8 cellular contexts compared by ENCODE assay signal in genomic region chr15:34514251-34514760, GRCh38.
DNase-seq lines count a peak whose midpoint lies in the region; ATAC-seq lines count a peak whose summit lies in the region.

No MANE protein-coding gene starts in this region.

- H3K27me3 Mint-ChIP-seq in activated naive CD8-positive, alpha-beta T cell treated with anti-CD3 and anti-CD28 coated beads, Interleukin-2, amount 50 U/mL, for 24 hours: peaks cover 55% of the 10 kb centered on the region

- peaks cover 23% of the 10 kb centered on the region for H3K4me1 Mint-ChIP-seq in activated naive CD8-positive, alpha-beta T cell treated with anti-CD3 and anti-CD28 coated beads, Interleukin-2, amount 50 U/mL, for 24 hours

- H3K4me3 ChIP-seq in right cardiac atrium (ENCODE audit: low read length): peak overlapping the region; percentile 64

- intact Hi-C loops in right cardiac atrium (cut with DNase I): loop anchor here in 1 of 4 donors (10.0 kb wide), 1 partner anchor 70 kb away; the partner anchor contains the start of gene GOLGA8B

- H3K27me3 ChIP-seq in right cardiac atrium (ENCODE audit: control insufficient read depth, insufficient read depth): no peaks in the 10 kb centered on the region

- peak overlapping the region; percentile 68 for H3K27ac ChIP-seq in right cardiac atrium (ENCODE audit: low read length)

- H3K27ac Mint-ChIP-seq in activated naive CD8-positive, alpha-beta T cell treated with anti-CD3 and anti-CD28 coated beads, Interleukin-2, amount 50 U/mL, for 24 hours: no peak overlapping the region

- no peaks in the 10 kb centered on the region for H3K9me3 Mint-ChIP-seq in activated naive CD8-positive, alpha-beta T cell treated with anti-CD3 and anti-CD28 coated beads, Interleukin-2, amount 50 U/mL, for 24 hours

- peak overlapping the region; percentile 79 for H3K4me3 Mint-ChIP-seq in activated naive CD8-positive, alpha-beta T cell treated with anti-CD3 and anti-CD28 coated beads, Interleukin-2, amount 50 U/mL, for 24 hours

- DNase-seq in AG08396 (ENCODE audit: low spot score) (peak; percentile 61), HuH-7 (ENCODE audit: low spot score) (peak; percentile 18), right cardiac atrium (peak; percentile 24 to 83 (median 80)), retina (peak; percentile 84), NCI-H1436 (lab: John Stamatoyannopoulos, UW) (no peak), NCI-H187 (lab: John Stamatoyannopoulos, UW) (no peak)
- DNase-seq in activated naive CD8-positive, alpha-beta T cell treated with anti-CD3 and anti-CD28 coated beads, Interleukin-2, amount 50 U/mL, for 24 hours: peak; percentile 54

- ATAC-seq in GM18909 (IDR thresholded peaks at IDR 0.05; ENCODE audit: poor library complexity, unreplicated experiment): peak; percentile 67
- ATAC-seq in activated naive CD8-positive, alpha-beta T cell treated with anti-CD3 and anti-CD28 coated beads, Interleukin-2, amount 50 U/mL, for 24 hours: peak; percentile 62
- ATAC-seq in right cardiac atrium: peak; percentile 93

- no peaks in the 10 kb centered on the region for H3K9me3 ChIP-seq in right cardiac atrium (ENCODE audit: control insufficient read depth, low read length)

- H3K4me1 ChIP-seq in right cardiac atrium (ENCODE audit: control insufficient read depth, insufficient read depth, low read length): no peaks in the 10 kb centered on the region

- no peaks in the 10 kb centered on the region for H3K36me3 Mint-ChIP-seq in activated naive CD8-positive, alpha-beta T cell treated with anti-CD3 and anti-CD28 coated beads, Interleukin-2, amount 50 U/mL, for 24 hours (ENCODE audit: low read depth)

- WGBS in right cardiac atrium: under 1% methylated on average over 42 of the region's 42 CpGs

Comparison
In these comparisons a context has a peak if more than half of its experiments do, and no peak if none do; other contexts are left out.
1. DNase-seq: peak in AG08396 (single experiment), HuH-7 (single experiment), activated naive CD8-positive, alpha-beta T cell treated with anti-CD3 and anti-CD28 coated beads, Interleukin-2, amount 50 U/mL, for 24 hours (single experiment), right cardiac atrium (3 of 3) and retina (single experiment); none in NCI-H1436 (single experiment) and NCI-H187 (0 of 2).
2. Peak in every context shown above with its lines, with median percentiles within 50 percentile points of each other: ATAC-seq.